ENCODE assay signal across 8 cellular contexts in genomic region chrX:86421771-86422170, GRCh38.
"Had no signal": no experiment of that assay in that cellular context is flagged by ENCODE, and none has a peak within 500 bp of the region (broad histone marks: within the 10 kb centered on the region; RNA-seq: fewer than 3 reads in every experiment).

No MANE protein-coding gene starts in this region.

- H3K4me3 ChIP-seq: GM12878 had no signal

- DNase-seq: GDM1, GF-D8 had no signal

- FAIRE-seq: G401.6, GM12878, GM12891, GM12892, GM18507, GM19239 had no signal

- ATAC-seq: GM12878 had no signal
